ENCODE assay signal across 17 cellular contexts in the genomic region with DNA sequence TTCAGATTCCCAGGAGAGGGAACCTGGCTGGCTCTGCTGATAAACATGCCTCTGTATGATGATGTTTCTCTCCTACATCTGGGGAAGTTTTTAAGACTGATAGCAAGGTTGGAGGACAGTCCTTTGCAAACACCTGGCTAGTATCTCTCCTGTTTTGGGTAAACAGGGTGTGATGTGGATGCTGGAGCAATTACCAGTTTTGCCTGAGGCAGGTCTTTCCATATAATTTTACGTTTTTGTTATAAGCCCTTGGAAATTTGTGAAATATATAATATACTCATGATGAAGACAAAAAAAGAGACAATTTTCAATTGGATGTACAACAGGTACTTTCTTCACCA.
DNase-seq lines count a peak whose midpoint lies in the region; ATAC-seq and FAIRE-seq lines count a peak whose summit lies in the region.
"Had no signal": no experiment of that assay in that cellular context is flagged by ENCODE, and none has a peak within 500 bp of the region (broad histone marks: within the 10 kb centered on the region; RNA-seq: fewer than 3 reads in every experiment).

No MANE protein-coding gene starts in this region.

- H3K4me1 ChIP-seq in HAP-1: peaks cover 16% of the 10 kb centered on the region
- H3K4me1 ChIP-seq: left ventricle myocardium inferior, thyroid gland had no signal

- in situ Hi-C loops in HAP-1 (cut with MboI; ENCODE audit: low sequenced_read_pairs): no loop called here

- FAIRE-seq in urothelium cell line (lab: Jason Lieb, UNC): no peak
- FAIRE-seq: HepG2 had no signal

- no peak overlapping the region for H3K4me3 ChIP-seq in HAP-1
- H3K4me3 ChIP-seq: left ventricle myocardium inferior, SK-N-MC, thyroid gland had no signal

- no peaks in the 10 kb centered on the region for H3K9me3 ChIP-seq in HAP-1
- H3K9me3 ChIP-seq: left ventricle myocardium inferior, thyroid gland had no signal

- DNase-seq in HAP-1 (ENCODE audit: low spot score in 2 of 2) (no peak), NCI-H1930 (lab: John Stamatoyannopoulos, UW) (no peak), urothelium cell line (ENCODE audit: low spot score) (no peak)
- DNase-seq: activated CD8-positive, alpha-beta memory T cell treated with anti-CD3 and anti-CD28 coated beads for 24 hours; activated naive CD4-positive, alpha-beta T cell treated with Interleukin-2 at 50 U/mL for 16 hours; left ventricle myocardium inferior; natural killer cell; NCI-H1048; stimulated activated CD4-positive, alpha-beta T cell treated with anti-CD3 and anti-CD28 coated beads, Interleukin-15, amount 100 ng/mL, for 24 hours; thyroid gland had no signal

- H3K36me3 ChIP-seq in HAP-1 (replicated peaks): no peaks in the 10 kb centered on the region
- H3K36me3 ChIP-seq: left ventricle myocardium inferior, thyroid gland had no signal

- H3K27me3 ChIP-seq in HAP-1 (ENCODE audit: low read depth): no peaks in the 10 kb centered on the region
- H3K27me3 ChIP-seq: thyroid gland had no signal

- peak; percentile 42 for ATAC-seq in GM18498 (IDR thresholded peaks at IDR 0.05; ENCODE audit: unreplicated experiment)
- peak; percentile 39 for ATAC-seq in GM19351 (IDR thresholded peaks at IDR 0.05; ENCODE audit: unreplicated experiment)
- peak; percentile 24 for ATAC-seq in HG02678 (IDR thresholded peaks at IDR 0.05; ENCODE audit: unreplicated experiment)
- peak; percentile 33 for ATAC-seq in HG03439 (IDR thresholded peaks at IDR 0.05; ENCODE audit: unreplicated experiment)
- no peak for ATAC-seq in HG03457 (IDR thresholded peaks at IDR 0.05; ENCODE audit: unreplicated experiment)
- ATAC-seq: HepG2, natural killer cell had no signal
